8 cellular contexts compared by ENCODE assay signal in genomic region chr6:41071923-41072835, GRCh38. TPM values are rescaled to one million over a fixed set of nuclear protein-coding genes. Genes with fewer than 3 reads are reported as not detected.
DNase-seq lines count a peak whose midpoint lies in the region; ATAC-seq, FAIRE-seq and TF ChIP-seq lines count a peak whose summit lies in the region.

TSS of gene OARD1 (minus strand) at chr6:41072356. CDS start at chr6:41071634, 722 bp downstream.

- peaks cover 57% of the 10 kb centered on the region for H3K36me3 ChIP-seq in KOPT-K1 (ENCODE audit: insufficient read depth, low read length)
- H3K36me3 ChIP-seq in esophagus squamous epithelium = peaks cover 0 to 33% (median 0%) of the 10 kb centered on the region in 3 donors

- H3K36me3 Mint-ChIP-seq in activated T-cell treated with anti-CD3 and anti-CD28 coated beads, Interleukin-2, amount 50 U/mL, for 72 hours (ENCODE audit: insufficient read depth in 2 of 2) = peaks cover 12 to 13% of the 10 kb centered on the region in 2 donors
- peaks cover 67% of the 10 kb centered on the region for H3K36me3 Mint-ChIP-seq in stimulated activated effector memory CD8-positive, alpha-beta T cell treated with anti-CD3 and anti-CD28 coated beads, Interleukin-12 subunit alpha, Interleukin-12 subunit beta, amount 100 ng/mL, for 72 hours

- WGBS in esophagus squamous epithelium, 2 donors = 0% methylated on average over 1 of the region's 63 CpGs; no CpG with 5 or more reads in 1 of the 2 donors

- H3K4me3 ChIP-seq in esophagus squamous epithelium = peak within 1 kb of the TSS; percentile 89 to 91 (median 89)

- intact Hi-C loops in esophagus squamous epithelium (cut with DNase I) = no loop called here

- peaks cover 45% of the 10 kb centered on the region for H3K4me1 Mint-ChIP-seq in activated T-cell treated with anti-CD3 and anti-CD28 coated beads, Interleukin-2, amount 50 U/mL, for 72 hours (ENCODE audit: low read depth)
- peaks cover 47% of the 10 kb centered on the region for H3K4me1 Mint-ChIP-seq in stimulated activated effector memory CD8-positive, alpha-beta T cell treated with anti-CD3 and anti-CD28 coated beads, Interleukin-12 subunit alpha, Interleukin-12 subunit beta, amount 100 ng/mL, for 72 hours

- H3K27me3 ChIP-seq in esophagus squamous epithelium = no peaks in the 10 kb centered on the region

- no peak for FAIRE-seq in RCC 7860 (lab: Jason Lieb, UNC)

- peak within 1 kb of the TSS; percentile 95 for H3K27ac Mint-ChIP-seq in activated T-cell treated with anti-CD3 and anti-CD28 coated beads, Interleukin-2, amount 50 U/mL, for 72 hours
- H3K27ac Mint-ChIP-seq in stimulated activated effector memory CD8-positive, alpha-beta T cell treated with anti-CD3 and anti-CD28 coated beads, Interleukin-12 subunit alpha, Interleukin-12 subunit beta, amount 100 ng/mL, for 72 hours = peak within 1 kb of the TSS; percentile 98

- no peaks in the 10 kb centered on the region for H3K9me3 Mint-ChIP-seq in activated T-cell treated with anti-CD3 and anti-CD28 coated beads, Interleukin-2, amount 50 U/mL, for 72 hours
- H3K9me3 Mint-ChIP-seq in stimulated activated effector memory CD8-positive, alpha-beta T cell treated with anti-CD3 and anti-CD28 coated beads, Interleukin-12 subunit alpha, Interleukin-12 subunit beta, amount 100 ng/mL, for 72 hours = no peaks in the 10 kb centered on the region

- peaks cover 9 to 45% (median 15%) of the 10 kb centered on the region in 3 donors for H3K4me1 ChIP-seq in esophagus squamous epithelium

- TF ChIP-seq CTCF in esophagus squamous epithelium (IDR thresholded peaks at IDR 0.05) = peak in 4 of 6 experiments; percentile 24 to 38 (median 34)

- H3K27me3 Mint-ChIP-seq in activated T-cell treated with anti-CD3 and anti-CD28 coated beads, Interleukin-2, amount 50 U/mL, for 72 hours (ENCODE audit: low read depth) = no peaks in the 10 kb centered on the region

- H3K4me3 Mint-ChIP-seq in activated T-cell treated with anti-CD3 and anti-CD28 coated beads, Interleukin-2, amount 50 U/mL, for 72 hours = peak within 1 kb of the TSS; percentile 94 to 97
- H3K4me3 Mint-ChIP-seq in stimulated activated effector memory CD8-positive, alpha-beta T cell treated with anti-CD3 and anti-CD28 coated beads, Interleukin-12 subunit alpha, Interleukin-12 subunit beta, amount 100 ng/mL, for 72 hours = peak within 1 kb of the TSS; percentile 86

- H3K27ac ChIP-seq in KOPT-K1 (ENCODE audit: low read depth, low read length, poor library complexity, severe bottlenecking) (peak within 1 kb of the TSS; percentile 94), esophagus squamous epithelium (peak within 1 kb of the TSS; percentile 99)

- H3K9me3 ChIP-seq in KOPT-K1 (ENCODE audit: insufficient read depth, low read length, poor library complexity, severe bottlenecking) (no peaks in the 10 kb centered on the region), esophagus squamous epithelium (no peaks in the 10 kb centered on the region)

- peak; percentile 99 for DNase-seq in DMS79 (lab: John Stamatoyannopoulos, UW)
- DNase-seq in RCC 7860 (ENCODE audit: low spot score) = peak; percentile 99
- peak; percentile 100 for DNase-seq in activated T-cell treated with anti-CD3 and anti-CD28 coated beads, Interleukin-2, amount 50 U/mL, for 72 hours
- DNase-seq in esophagus squamous epithelium (lab: John Stamatoyannopoulos, UW) = peak; percentile 99
- peak; percentile 100 for DNase-seq in myocyte (ENCODE audit: low read depth)
- DNase-seq in stimulated activated effector memory CD8-positive, alpha-beta T cell treated with anti-CD3 and anti-CD28 coated beads, Interleukin-12 subunit alpha, Interleukin-12 subunit beta, amount 100 ng/mL, for 72 hours (ENCODE audit: low spot score in 2 of 2) = peak; percentile 99 to 100

- peak in 2 of 4 donors; percentile 73 to 79 for TF ChIP-seq POLR2A in esophagus squamous epithelium (IDR thresholded peaks at IDR 0.05)

- ATAC-seq in GM21786 (IDR thresholded peaks at IDR 0.05; ENCODE audit: unreplicated experiment) = peak; percentile 70
- ATAC-seq in activated T-cell treated with anti-CD3 and anti-CD28 coated beads, Interleukin-2, amount 50 U/mL, for 72 hours (replicated peaks in 1 of 2) = peak; percentile 78 to 82
- ATAC-seq in stimulated activated effector memory CD8-positive, alpha-beta T cell treated with anti-CD3 and anti-CD28 coated beads, Interleukin-12 subunit alpha, Interleukin-12 subunit beta, amount 100 ng/mL, for 72 hours = peak; percentile 85

RNA-seq across cellular contexts. Expression of gene OARD1, which starts in this region (rescaled TPM):
- total RNA-seq in activated T-cell treated with anti-CD3 and anti-CD28 coated beads, Interleukin-2, amount 50 U/mL, for 72 hours = 10 to 100 TPM; 62.7 to 73.1 TPM
- total RNA-seq in esophagus squamous epithelium = 10 to 100 TPM in 3 of 4 donors, 1 to 10 TPM in 1; 8.6 to 30.0 (median 16.1) TPM
- total RNA-seq in myocyte = 10.2 and 18.8 TPM in 2 replicates
- polyA plus RNA-seq in myocyte (2012) = 14.8 TPM

Comparison
In these comparisons a context has a peak if more than half of its experiments do, and no peak if none do; other contexts are left out.
1. Peak in every context shown above with its lines: DNase-seq, ATAC-seq, H3K4me3 ChIP-seq and H3K27ac ChIP-seq.